Comparison of ENCODE assay signal across 15 cellular contexts in genomic region chr2:128396946-128397345, GRCh38.
DNase-seq lines count a peak whose midpoint lies in the region; ATAC-seq, FAIRE-seq and TF ChIP-seq lines count a peak whose summit lies in the region.
"Had no signal": no experiment of that assay in that cellular context is flagged by ENCODE, and none has a peak within 500 bp of the region (broad histone marks: within the 10 kb centered on the region; RNA-seq: fewer than 3 reads in every experiment).

No MANE protein-coding gene starts in this region.

- H4K20me1 ChIP-seq in GM23338 (replicated peaks; ENCODE audit: insufficient read depth) (no peaks in the 10 kb centered on the region), astrocyte (ENCODE audit: insufficient read depth, low read length) (no peaks in the 10 kb centered on the region)

- no peaks in the 10 kb centered on the region for H3K27me3 ChIP-seq in GM23338 (ENCODE audit: insufficient read depth)
- H3K27me3 ChIP-seq in astrocyte (ENCODE audit: insufficient read depth, low read length), result no peaks in the 10 kb centered on the region
- no peaks in the 10 kb centered on the region for H3K27me3 ChIP-seq in BE2C
- no peaks in the 10 kb centered on the region for H3K27me3 ChIP-seq in dorsolateral prefrontal cortex

- H3K36me3 Mint-ChIP-seq in GM23338 (ENCODE audit: low read depth) (peaks cover 4% of the 10 kb centered on the region; the same call in 1 of the 3 replicates), astrocyte (ENCODE audit: low read depth, unreplicated experiment) (no peaks in the 10 kb centered on the region)

- TF ChIP-seq CTCF in GM23338 (conservative IDR thresholded peaks at IDR 0.05; ENCODE audit: low read depth in 2 of 2), result no peak
- no peak for TF ChIP-seq CTCF in astrocyte (IDR thresholded peaks at IDR 0.05; ENCODE audit: insufficient read depth, low read depth, low read length)
- TF ChIP-seq CTCF in BE2C (IDR thresholded peaks at IDR 0.05; ENCODE audit: low read depth, low read length), result no peak
- no peak for TF ChIP-seq CTCF in dorsolateral prefrontal cortex (IDR thresholded peaks at IDR 0.05 in 54 of 56, conservative IDR thresholded peaks at IDR 0.05 in 2 of 56; ENCODE audit: low read depth in 1 of 56, partially characterized antibody in 56 of 56)

- H3K9me2 ChIP-seq in GM23338 (ENCODE audit: insufficient read depth), result no peaks in the 10 kb centered on the region

- peaks cover 3% of the 10 kb centered on the region; the same call in 1 of the 3 replicates for H3K9me3 Mint-ChIP-seq in GM23338
- peaks cover 3% of the 10 kb centered on the region for H3K9me3 Mint-ChIP-seq in astrocyte (ENCODE audit: unreplicated experiment)
- H3K9me3 Mint-ChIP-seq: CD4-positive, alpha-beta T cell had no signal

- no peak for TF ChIP-seq POLR2A in GM18505 (IDR thresholded peaks at IDR 0.05; ENCODE audit: borderline replicate concordance, extremely low read depth, insufficient read depth, insufficient read length)

- peaks cover 4% of the 10 kb centered on the region for H3K27me3 Mint-ChIP-seq in GM23338 (ENCODE audit: insufficient read depth, low read depth, poor library complexity)
- peaks cover 2% of the 10 kb centered on the region for H3K27me3 Mint-ChIP-seq in astrocyte (ENCODE audit: low read depth, unreplicated experiment)
- H3K27me3 Mint-ChIP-seq: CD4-positive, alpha-beta T cell had no signal

- no peak overlapping the region for H2AFZ ChIP-seq in GM23338
- H2AFZ ChIP-seq in astrocyte (ENCODE audit: low read depth, low read length), result no peak overlapping the region

- intact Hi-C loops in dorsolateral prefrontal cortex (cut with DNase I), result no loop called here

- H3K27ac Mint-ChIP-seq in GM23338, result no peak overlapping the region
- H3K27ac Mint-ChIP-seq in astrocyte (ENCODE audit: unreplicated experiment), result peak overlapping the region; percentile 88
- H3K27ac Mint-ChIP-seq: CD4-positive, alpha-beta T cell had no signal

- H3K9me3 ChIP-seq in astrocyte (ENCODE audit: insufficient read depth, low read depth, low read length), result no peaks in the 10 kb centered on the region
- H3K9me3 ChIP-seq in BE2C, result no peaks in the 10 kb centered on the region

- H3K36me3 ChIP-seq in GM23338 (ENCODE audit: insufficient read depth) (no peaks in the 10 kb centered on the region), astrocyte (ENCODE audit: insufficient read depth, low read length) (no peaks in the 10 kb centered on the region), BE2C (no peaks in the 10 kb centered on the region)

- H3F3A ChIP-seq in GM23338 (replicated peaks; ENCODE audit: low read depth), result 0 out of 2 replicates have a peak, but pooled peaks cover 6% of the 10 kb centered on the region

- no peak overlapping the region for H3K9ac ChIP-seq in astrocyte (ENCODE audit: low read length)

- H3K79me2 ChIP-seq in GM23338 (replicated peaks; ENCODE audit: insufficient read depth) (no peaks in the 10 kb centered on the region), astrocyte (ENCODE audit: insufficient read depth, low read length) (no peaks in the 10 kb centered on the region)

- peaks cover 18% of the 10 kb centered on the region for H3K4me1 ChIP-seq in GM23338 (ENCODE audit: insufficient read depth)
- H3K4me1 ChIP-seq in astrocyte (ENCODE audit: insufficient read depth, low read length), result peaks cover 4% of the 10 kb centered on the region
- H3K4me1 ChIP-seq in BE2C, result peaks cover 6% of the 10 kb centered on the region

- FAIRE-seq in astrocyte (lab: Jason Lieb, UNC), result no peak

- H3K4me3 Mint-ChIP-seq in GM23338, result peak overlapping the region; percentile 30; the same call in 1 of the 3 replicates
- H3K4me3 Mint-ChIP-seq in astrocyte (ENCODE audit: unreplicated experiment), result no peak overlapping the region
- H3K4me3 Mint-ChIP-seq: CD4-positive, alpha-beta T cell had no signal

- H3K4me3 ChIP-seq in GM23338 (no peak overlapping the region), astrocyte (ENCODE audit: insufficient read depth, low read depth, low read length) (no peak overlapping the region), BE2C (ENCODE audit: low read depth, low read length) (no peak overlapping the region), dorsolateral prefrontal cortex (no peak overlapping the region)

- H3K4me2 ChIP-seq in GM23338 (no peak overlapping the region), astrocyte (ENCODE audit: low read length) (no peak overlapping the region)

- H3K4me1 Mint-ChIP-seq in GM23338, result peaks cover 19% of the 10 kb centered on the region
- H3K4me1 Mint-ChIP-seq in astrocyte (ENCODE audit: low read depth, unreplicated experiment), result peaks cover 8% of the 10 kb centered on the region

- ATAC-seq in GM23338, result no peak
- no peak for ATAC-seq in GM18505 (IDR thresholded peaks at IDR 0.05; ENCODE audit: unreplicated experiment)
- ATAC-seq: Panc1 had no signal

- H3K27ac ChIP-seq in GM23338 (ENCODE audit: low read depth) (no peak overlapping the region), astrocyte (ENCODE audit: low read depth, low read length) (no peak overlapping the region), dorsolateral prefrontal cortex (no peak overlapping the region)

- DNase-seq in GM23338 (ENCODE audit: low spot score) (no peak), astrocyte (ENCODE audit: low read depth) (peak; percentile 19), iris pigment epithelial cell (ENCODE audit: low read depth) (peak; percentile 66), renal cortical epithelial cell (ENCODE audit: low read depth) (peak; percentile 12), BE2C (no peak), dorsolateral prefrontal cortex (no peak)
- no peak for DNase-seq in effector CD4-positive, alpha-beta T cell
- DNase-seq: ACHN; CD4-positive, alpha-beta T cell; GOT3; KBM-7; NCI-H1436; NCI-H2029 treated with DMSO at 0.1 percent for 48 hours had no signal

TF ChIP-seq in GM23338, 12 proteins besides CTCF, POLR2A, EP300 and RAD21:
- no peak for TF ChIP-seq ZNF331 (CRISPR knock-in tag; IDR thresholded peaks at IDR 0.05; ENCODE audit: low read depth)
TF ChIP-seq in GM23338: peak in this region for 0.

Comparison
In these comparisons a context has a peak if more than half of its experiments do, and no peak if none do; other contexts are left out.
1. DNase-seq: peak in astrocyte (single experiment), iris pigment epithelial cell (single experiment) and renal cortical epithelial cell (single experiment); none in GM23338 (single experiment), BE2C (single experiment), dorsolateral prefrontal cortex (0 of 10) and effector CD4-positive, alpha-beta T cell (single experiment).